ENCODE assay signal across 9 cellular contexts in genomic region chr13:113860579-113861432, GRCh38. TPM values are rescaled to one million over a fixed set of nuclear protein-coding genes. Genes with fewer than 3 reads are reported as not detected.
DNase-seq lines count a peak whose midpoint lies in the region; ATAC-seq and TF ChIP-seq lines count a peak whose summit lies in the region.
"Had no signal": no experiment of that assay in that cellular context is flagged by ENCODE, and none has a peak within 500 bp of the region (broad histone marks: within the 10 kb centered on the region; RNA-seq: fewer than 3 reads in every experiment).

No MANE protein-coding gene starts in this region.

- no peak overlapping the region for H3K4me3 Mint-ChIP-seq in CD14-positive monocyte

- H3K4me1 Mint-ChIP-seq in CD14-positive monocyte, result peaks cover 25% of the 10 kb centered on the region

- peak overlapping the region; percentile 47 for H2BK12ac ChIP-seq in neuronal stem cell (ENCODE audit: low read length)

- no peaks in the 10 kb centered on the region for H3K9me3 ChIP-seq in neuronal stem cell (replicated peaks in 1 of 2; ENCODE audit: control insufficient read depth in 2 of 2, insufficient read depth in 1 of 2, low read depth in 1 of 2, low read length in 2 of 2)

- H2BK15ac ChIP-seq in neuronal stem cell (ENCODE audit: low read length), result peak overlapping the region; percentile 52

- peak overlapping the region; percentile 76 for H3K27ac ChIP-seq in neuronal stem cell (replicated peaks; ENCODE audit: low read length)

- intact Hi-C loops in CD14-positive monocyte (cut with micrococcal nuclease), result no loop called here

- peaks cover 20 to 50% of the 10 kb centered on the region in 2 donors for H3K4me1 ChIP-seq in neuronal stem cell (ENCODE audit: control insufficient read depth in 2 of 2, insufficient read depth in 1 of 2, low read depth in 1 of 2, low read length in 2 of 2)

- H3K9me3 Mint-ChIP-seq in CD14-positive monocyte, result peaks cover 4 to 13% (median 7%) of the 10 kb centered on the region in 7 donors

- peak overlapping the region; percentile 42 for H2BK120ac ChIP-seq in neuronal stem cell (ENCODE audit: low read depth, low read length)

- H3K27me3 Mint-ChIP-seq in CD14-positive monocyte (ENCODE audit: low read depth in 3 of 3), result peaks cover 28 to 46% (median 30%) of the 10 kb centered on the region in 3 donors

- no peak overlapping the region for H3K23ac ChIP-seq in neuronal stem cell (ENCODE audit: low read depth, low read length, poor library complexity)

- H3K27me3 ChIP-seq in neuronal stem cell (ENCODE audit: control insufficient read depth in 3 of 3, insufficient read depth in 3 of 3, low read depth in 1 of 3, low read length in 3 of 3), result peaks cover 0 to 44% (median 13%) of the 10 kb centered on the region in 3 experiments

- DNase-seq in ELF-1 (ENCODE audit: low read depth, low spot score) (peak; percentile 87), RPMI8226 (peak; percentile 94), fibroblast of the aortic adventitia (ENCODE audit: low read depth) (peak; percentile 39), neuronal stem cell (ENCODE audit: low spot score) (no peak), hypothalamus (lab: John Stamatoyannopoulos, UW) (no peak), DMS 273 treated with DMSO at 0.1 percent for 48 hours (lab: John Stamatoyannopoulos, UW) (no peak), CD14-positive monocyte (ENCODE audit: low spot score) (no peak)

- H4K91ac ChIP-seq in neuronal stem cell (ENCODE audit: low read depth, low read length, poor library complexity), result no peak overlapping the region

- peak overlapping the region; percentile 70 for H4K8ac ChIP-seq in neuronal stem cell (ENCODE audit: low read depth, low read length)

- H2BK5ac ChIP-seq in neuronal stem cell (ENCODE audit: low read length), result peak overlapping the region; percentile 7

- peak overlapping the region; percentile 96 for H2AK5ac ChIP-seq in neuronal stem cell (ENCODE audit: low read depth, low read length)

- WGBS in neuronal stem cell (ENCODE audit: extremely low coverage in 2 of 2, insufficient read length in 2 of 2, insufficient replicate concordance in 1 of 2), 2 donors, result no CpG with 5 or more reads among the region's 16 CpGs

- H3K9ac ChIP-seq in neuronal stem cell (ENCODE audit: low read depth, low read length, poor library complexity), result no peak overlapping the region

- H3K79me1 ChIP-seq in neuronal stem cell (ENCODE audit: low read depth, low read length), result peaks cover 9% of the 10 kb centered on the region

- peaks cover 11 to 12% of the 10 kb centered on the region in 2 donors for H3K36me3 Mint-ChIP-seq in CD14-positive monocyte

- H3K4ac ChIP-seq in neuronal stem cell (ENCODE audit: low read length), result no peak overlapping the region

- no peak for ATAC-seq in HG03378 (IDR thresholded peaks at IDR 0.05; ENCODE audit: unreplicated experiment)
- ATAC-seq: Panc1 had no signal

- H3K18ac ChIP-seq in neuronal stem cell (ENCODE audit: low read length), result peak overlapping the region; percentile 29

- H3K14ac ChIP-seq in neuronal stem cell (ENCODE audit: low read length), result peak overlapping the region; percentile 66

- H2AFZ ChIP-seq in neuronal stem cell (ENCODE audit: low read length), result no peak overlapping the region

- peak overlapping the region; percentile 21 for H3K4me2 ChIP-seq in neuronal stem cell (ENCODE audit: insufficient read depth, low read length, poor library complexity, severe bottlenecking)

- H3K36me3 ChIP-seq in neuronal stem cell (replicated peaks in 1 of 2; ENCODE audit: control insufficient read depth in 2 of 2, insufficient read depth in 2 of 2, low read length in 2 of 2), result peaks cover 0 to 4% of the 10 kb centered on the region in 2 donors

- TF ChIP-seq CTCF in fibroblast of the aortic adventitia (IDR thresholded peaks at IDR 0.05; ENCODE audit: insufficient read depth, low read length), result no peak
- TF ChIP-seq CTCF in CD14-positive monocyte (IDR thresholded peaks at IDR 0.05), result no peak

- H3K27ac Mint-ChIP-seq in CD14-positive monocyte, result peak overlapping the region in 1 of 7 donors; percentile 65

- no peak overlapping the region for H3K4me3 ChIP-seq in fibroblast of the aortic adventitia (ENCODE audit: low read depth, low read length)
- no peak overlapping the region for H3K4me3 ChIP-seq in neuronal stem cell (ENCODE audit: low read length in 2 of 2)

RNA-seq across cellular contexts. Expression of gene GAS6, which starts 3.1 kb away (rescaled TPM):
- 33.3 and 45.1 TPM in 2 replicates for total RNA-seq in fibroblast of the aortic adventitia (ENCODE audit: low replicate concordance)
- 34.2 TPM for polyA plus RNA-seq in neuronal stem cell (2013, experiment 1 of 2)
- 33.8 TPM for polyA plus RNA-seq in neuronal stem cell (2013, experiment 2 of 2)
- polyA plus RNA-seq in CD14-positive monocyte, result 1 to 10 TPM; 1.8 to 1.9 TPM

Comparison
In these comparisons a context has a peak if more than half of its experiments do, and no peak if none do; other contexts are left out.
1. DNase-seq: peak in ELF-1 (single experiment), RPMI8226 (single experiment) and fibroblast of the aortic adventitia (single experiment); none in neuronal stem cell (single experiment), hypothalamus (0 of 51), DMS 273 treated with DMSO at 0.1 percent for 48 hours (single experiment) and CD14-positive monocyte (single experiment).